In the genomic region with DNA sequence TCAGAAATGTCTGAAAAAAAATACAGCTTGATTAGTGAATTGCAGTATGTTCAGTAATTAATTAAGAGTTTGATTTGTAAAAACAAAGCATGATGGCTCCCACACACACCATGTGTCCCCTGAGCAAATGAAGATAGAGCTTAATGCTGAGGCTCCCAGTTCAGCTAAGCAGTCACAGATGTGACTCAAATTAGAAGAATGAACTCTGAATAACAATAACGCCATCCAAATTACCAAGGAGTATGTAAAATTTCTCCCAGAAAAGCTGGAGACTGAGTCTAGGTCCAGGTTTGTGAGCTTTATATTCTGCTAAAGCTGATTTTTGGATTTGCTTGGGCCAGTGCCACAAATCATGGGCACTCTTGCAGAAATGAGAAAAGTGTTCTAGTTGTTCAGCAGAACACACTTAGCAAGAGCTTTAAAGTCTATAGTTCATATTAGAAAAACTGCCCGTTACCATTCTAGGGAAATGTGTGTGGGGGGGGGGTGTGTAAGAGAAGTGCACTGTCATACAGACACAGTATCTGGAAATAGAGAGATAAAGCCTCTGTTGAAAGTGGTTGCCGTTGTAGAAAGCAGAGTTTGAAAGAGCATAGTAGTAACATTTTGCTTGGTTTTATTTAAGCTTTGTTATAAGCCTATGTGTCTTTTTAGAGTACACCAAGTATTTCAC, we compare ENCODE assay signal across 1 cellular context.
TF ChIP-seq lines count a peak whose summit lies in the region.

No MANE protein-coding gene starts in this region.

TF ChIP-seq in K562, 482 proteins besides CTCF, POLR2A, EP300 and RAD21 (continued from another document and continues in another):
- TF ChIP-seq, protein P1, sequence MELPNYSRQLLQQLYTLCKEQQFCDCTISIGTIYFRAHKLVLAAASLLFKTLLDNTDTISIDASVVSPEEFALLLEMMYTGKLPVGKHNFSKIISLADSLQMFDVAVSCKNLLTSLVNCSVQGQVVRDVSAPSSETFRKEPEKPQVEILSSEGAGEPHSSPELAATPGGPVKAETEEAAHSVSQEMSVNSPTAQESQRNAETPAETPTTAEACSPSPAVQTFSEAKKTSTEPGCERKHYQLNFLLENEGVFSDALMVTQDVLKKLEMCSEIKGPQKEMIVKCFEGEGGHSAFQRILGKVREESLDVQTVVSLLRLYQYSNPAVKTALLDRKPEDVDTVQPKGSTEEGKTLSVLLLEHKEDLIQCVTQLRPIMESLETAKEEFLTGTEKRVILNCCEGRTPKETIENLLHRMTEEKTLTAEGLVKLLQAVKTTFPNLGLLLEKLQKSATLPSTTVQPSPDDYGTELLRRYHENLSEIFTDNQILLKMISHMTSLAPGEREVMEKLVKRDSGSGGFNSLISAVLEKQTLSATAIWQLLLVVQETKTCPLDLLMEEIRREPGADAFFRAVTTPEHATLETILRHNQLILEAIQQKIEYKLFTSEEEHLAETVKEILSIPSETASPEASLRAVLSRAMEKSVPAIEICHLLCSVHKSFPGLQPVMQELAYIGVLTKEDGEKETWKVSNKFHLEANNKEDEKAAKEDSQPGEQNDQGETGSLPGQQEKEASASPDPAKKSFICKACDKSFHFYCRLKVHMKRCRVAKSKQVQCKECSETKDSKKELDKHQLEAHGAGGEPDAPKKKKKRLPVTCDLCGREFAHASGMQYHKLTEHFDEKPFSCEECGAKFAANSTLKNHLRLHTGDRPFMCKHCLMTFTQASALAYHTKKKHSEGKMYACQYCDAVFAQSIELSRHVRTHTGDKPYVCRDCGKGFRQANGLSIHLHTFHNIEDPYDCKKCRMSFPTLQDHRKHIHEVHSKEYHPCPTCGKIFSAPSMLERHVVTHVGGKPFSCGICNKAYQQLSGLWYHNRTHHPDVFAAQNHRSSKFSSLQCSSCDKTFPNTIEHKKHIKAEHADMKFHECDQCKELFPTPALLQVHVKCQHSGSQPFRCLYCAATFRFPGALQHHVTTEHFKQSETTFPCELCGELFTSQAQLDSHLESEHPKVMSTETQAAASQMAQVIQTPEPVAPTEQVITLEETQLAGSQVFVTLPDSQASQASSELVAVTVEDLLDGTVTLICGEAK (IDR thresholded peaks at IDR 0.05) = no peak
- TF ChIP-seq, protein P1 (CRISPR knock-in tag; IDR thresholded peaks at IDR 0.05) = no peak
- TF ChIP-seq KLF1 (tag; IDR thresholded peaks at IDR 0.05) = no peak
- peak; percentile 30 for TF ChIP-seq CCNT2 (IDR thresholded peaks at IDR 0.05; ENCODE audit: borderline replicate concordance, extremely low read depth, insufficient read length, low read depth, low read length)
- TF ChIP-seq, protein P2, sequence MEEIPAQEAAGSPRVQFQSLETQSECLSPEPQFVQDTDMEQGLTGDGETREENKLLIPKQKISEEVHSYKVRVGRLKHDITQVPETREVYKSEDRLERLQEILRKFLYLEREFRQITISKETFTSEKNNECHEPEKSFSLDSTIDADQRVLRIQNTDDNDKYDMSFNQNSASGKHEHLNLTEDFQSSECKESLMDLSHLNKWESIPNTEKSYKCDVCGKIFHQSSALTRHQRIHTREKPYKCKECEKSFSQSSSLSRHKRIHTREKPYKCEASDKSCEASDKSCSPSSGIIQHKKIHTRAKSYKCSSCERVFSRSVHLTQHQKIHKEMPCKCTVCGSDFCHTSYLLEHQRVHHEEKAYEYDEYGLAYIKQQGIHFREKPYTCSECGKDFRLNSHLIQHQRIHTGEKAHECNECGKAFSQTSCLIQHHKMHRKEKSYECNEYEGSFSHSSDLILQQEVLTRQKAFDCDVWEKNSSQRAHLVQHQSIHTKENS (CRISPR knock-in tag; IDR thresholded peaks at IDR 0.05) = no peak
- TF ChIP-seq NFE2 (IDR thresholded peaks at IDR 0.05; ENCODE audit: low read depth) = peak; percentile 96
- TF ChIP-seq MAFK (IDR thresholded peaks at IDR 0.05; ENCODE audit: low read length) = peak; percentile 77
- peak; percentile 8; the same call in 1 of the 2 replicates for TF ChIP-seq STAT5A (IDR thresholded peaks at IDR 0.05; ENCODE audit: borderline replicate concordance, low read length)
- TF ChIP-seq MAFG (tag; conservative IDR thresholded peaks at IDR 0.05) = peak; percentile 89
- TF ChIP-seq ZFX (CRISPR knock-in tag; IDR thresholded peaks at IDR 0.05) = no peak
- TF ChIP-seq NR2C2 (CRISPR knock-in tag; IDR thresholded peaks at IDR 0.05) = no peak
- no peak for TF ChIP-seq NR2C2 (tag; IDR thresholded peaks at IDR 0.05)
- TF ChIP-seq ZNF551 (CRISPR knock-in tag; IDR thresholded peaks at IDR 0.05) = no peak
- 0 out of 2 replicates have a peak, but pooled peaks have one; percentile 66 for TF ChIP-seq NBN (IDR thresholded peaks at IDR 0.05; ENCODE audit: low read depth)
- TF ChIP-seq EGR1 (conservative IDR thresholded peaks at IDR 0.05) = no peak
- TF ChIP-seq ZNF175 (CRISPR knock-in tag; IDR thresholded peaks at IDR 0.05; ENCODE audit: low read depth) = no peak
- TF ChIP-seq TAL1 (IDR thresholded peaks at IDR 0.05) = peak; percentile 80
- TF ChIP-seq, protein P3, sequence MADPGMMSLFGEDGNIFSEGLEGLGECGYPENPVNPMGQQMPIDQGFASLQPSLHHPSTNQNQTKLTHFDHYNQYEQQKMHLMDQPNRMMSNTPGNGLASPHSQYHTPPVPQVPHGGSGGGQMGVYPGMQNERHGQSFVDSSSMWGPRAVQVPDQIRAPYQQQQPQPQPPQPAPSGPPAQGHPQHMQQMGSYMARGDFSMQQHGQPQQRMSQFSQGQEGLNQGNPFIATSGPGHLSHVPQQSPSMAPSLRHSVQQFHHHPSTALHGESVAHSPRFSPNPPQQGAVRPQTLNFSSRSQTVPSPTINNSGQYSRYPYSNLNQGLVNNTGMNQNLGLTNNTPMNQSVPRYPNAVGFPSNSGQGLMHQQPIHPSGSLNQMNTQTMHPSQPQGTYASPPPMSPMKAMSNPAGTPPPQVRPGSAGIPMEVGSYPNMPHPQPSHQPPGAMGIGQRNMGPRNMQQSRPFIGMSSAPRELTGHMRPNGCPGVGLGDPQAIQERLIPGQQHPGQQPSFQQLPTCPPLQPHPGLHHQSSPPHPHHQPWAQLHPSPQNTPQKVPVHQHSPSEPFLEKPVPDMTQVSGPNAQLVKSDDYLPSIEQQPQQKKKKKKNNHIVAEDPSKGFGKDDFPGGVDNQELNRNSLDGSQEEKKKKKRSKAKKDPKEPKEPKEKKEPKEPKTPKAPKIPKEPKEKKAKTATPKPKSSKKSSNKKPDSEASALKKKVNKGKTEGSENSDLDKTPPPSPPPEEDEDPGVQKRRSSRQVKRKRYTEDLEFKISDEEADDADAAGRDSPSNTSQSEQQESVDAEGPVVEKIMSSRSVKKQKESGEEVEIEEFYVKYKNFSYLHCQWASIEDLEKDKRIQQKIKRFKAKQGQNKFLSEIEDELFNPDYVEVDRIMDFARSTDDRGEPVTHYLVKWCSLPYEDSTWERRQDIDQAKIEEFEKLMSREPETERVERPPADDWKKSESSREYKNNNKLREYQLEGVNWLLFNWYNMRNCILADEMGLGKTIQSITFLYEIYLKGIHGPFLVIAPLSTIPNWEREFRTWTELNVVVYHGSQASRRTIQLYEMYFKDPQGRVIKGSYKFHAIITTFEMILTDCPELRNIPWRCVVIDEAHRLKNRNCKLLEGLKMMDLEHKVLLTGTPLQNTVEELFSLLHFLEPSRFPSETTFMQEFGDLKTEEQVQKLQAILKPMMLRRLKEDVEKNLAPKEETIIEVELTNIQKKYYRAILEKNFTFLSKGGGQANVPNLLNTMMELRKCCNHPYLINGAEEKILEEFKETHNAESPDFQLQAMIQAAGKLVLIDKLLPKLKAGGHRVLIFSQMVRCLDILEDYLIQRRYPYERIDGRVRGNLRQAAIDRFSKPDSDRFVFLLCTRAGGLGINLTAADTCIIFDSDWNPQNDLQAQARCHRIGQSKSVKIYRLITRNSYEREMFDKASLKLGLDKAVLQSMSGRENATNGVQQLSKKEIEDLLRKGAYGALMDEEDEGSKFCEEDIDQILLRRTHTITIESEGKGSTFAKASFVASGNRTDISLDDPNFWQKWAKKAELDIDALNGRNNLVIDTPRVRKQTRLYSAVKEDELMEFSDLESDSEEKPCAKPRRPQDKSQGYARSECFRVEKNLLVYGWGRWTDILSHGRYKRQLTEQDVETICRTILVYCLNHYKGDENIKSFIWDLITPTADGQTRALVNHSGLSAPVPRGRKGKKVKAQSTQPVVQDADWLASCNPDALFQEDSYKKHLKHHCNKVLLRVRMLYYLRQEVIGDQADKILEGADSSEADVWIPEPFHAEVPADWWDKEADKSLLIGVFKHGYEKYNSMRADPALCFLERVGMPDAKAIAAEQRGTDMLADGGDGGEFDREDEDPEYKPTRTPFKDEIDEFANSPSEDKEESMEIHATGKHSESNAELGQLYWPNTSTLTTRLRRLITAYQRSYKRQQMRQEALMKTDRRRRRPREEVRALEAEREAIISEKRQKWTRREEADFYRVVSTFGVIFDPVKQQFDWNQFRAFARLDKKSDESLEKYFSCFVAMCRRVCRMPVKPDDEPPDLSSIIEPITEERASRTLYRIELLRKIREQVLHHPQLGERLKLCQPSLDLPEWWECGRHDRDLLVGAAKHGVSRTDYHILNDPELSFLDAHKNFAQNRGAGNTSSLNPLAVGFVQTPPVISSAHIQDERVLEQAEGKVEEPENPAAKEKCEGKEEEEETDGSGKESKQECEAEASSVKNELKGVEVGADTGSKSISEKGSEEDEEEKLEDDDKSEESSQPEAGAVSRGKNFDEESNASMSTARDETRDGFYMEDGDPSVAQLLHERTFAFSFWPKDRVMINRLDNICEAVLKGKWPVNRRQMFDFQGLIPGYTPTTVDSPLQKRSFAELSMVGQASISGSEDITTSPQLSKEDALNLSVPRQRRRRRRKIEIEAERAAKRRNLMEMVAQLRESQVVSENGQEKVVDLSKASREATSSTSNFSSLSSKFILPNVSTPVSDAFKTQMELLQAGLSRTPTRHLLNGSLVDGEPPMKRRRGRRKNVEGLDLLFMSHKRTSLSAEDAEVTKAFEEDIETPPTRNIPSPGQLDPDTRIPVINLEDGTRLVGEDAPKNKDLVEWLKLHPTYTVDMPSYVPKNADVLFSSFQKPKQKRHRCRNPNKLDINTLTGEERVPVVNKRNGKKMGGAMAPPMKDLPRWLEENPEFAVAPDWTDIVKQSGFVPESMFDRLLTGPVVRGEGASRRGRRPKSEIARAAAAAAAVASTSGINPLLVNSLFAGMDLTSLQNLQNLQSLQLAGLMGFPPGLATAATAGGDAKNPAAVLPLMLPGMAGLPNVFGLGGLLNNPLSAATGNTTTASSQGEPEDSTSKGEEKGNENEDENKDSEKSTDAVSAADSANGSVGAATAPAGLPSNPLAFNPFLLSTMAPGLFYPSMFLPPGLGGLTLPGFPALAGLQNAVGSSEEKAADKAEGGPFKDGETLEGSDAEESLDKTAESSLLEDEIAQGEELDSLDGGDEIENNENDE (IDR thresholded peaks at IDR 0.05; ENCODE audit: low read depth, low read length) = no peak
- no peak for TF ChIP-seq POLR3G (IDR thresholded peaks at IDR 0.05; ENCODE audit: extremely low read depth, insufficient read length, insufficient replicate concordance)
- TF ChIP-seq, protein P4, sequence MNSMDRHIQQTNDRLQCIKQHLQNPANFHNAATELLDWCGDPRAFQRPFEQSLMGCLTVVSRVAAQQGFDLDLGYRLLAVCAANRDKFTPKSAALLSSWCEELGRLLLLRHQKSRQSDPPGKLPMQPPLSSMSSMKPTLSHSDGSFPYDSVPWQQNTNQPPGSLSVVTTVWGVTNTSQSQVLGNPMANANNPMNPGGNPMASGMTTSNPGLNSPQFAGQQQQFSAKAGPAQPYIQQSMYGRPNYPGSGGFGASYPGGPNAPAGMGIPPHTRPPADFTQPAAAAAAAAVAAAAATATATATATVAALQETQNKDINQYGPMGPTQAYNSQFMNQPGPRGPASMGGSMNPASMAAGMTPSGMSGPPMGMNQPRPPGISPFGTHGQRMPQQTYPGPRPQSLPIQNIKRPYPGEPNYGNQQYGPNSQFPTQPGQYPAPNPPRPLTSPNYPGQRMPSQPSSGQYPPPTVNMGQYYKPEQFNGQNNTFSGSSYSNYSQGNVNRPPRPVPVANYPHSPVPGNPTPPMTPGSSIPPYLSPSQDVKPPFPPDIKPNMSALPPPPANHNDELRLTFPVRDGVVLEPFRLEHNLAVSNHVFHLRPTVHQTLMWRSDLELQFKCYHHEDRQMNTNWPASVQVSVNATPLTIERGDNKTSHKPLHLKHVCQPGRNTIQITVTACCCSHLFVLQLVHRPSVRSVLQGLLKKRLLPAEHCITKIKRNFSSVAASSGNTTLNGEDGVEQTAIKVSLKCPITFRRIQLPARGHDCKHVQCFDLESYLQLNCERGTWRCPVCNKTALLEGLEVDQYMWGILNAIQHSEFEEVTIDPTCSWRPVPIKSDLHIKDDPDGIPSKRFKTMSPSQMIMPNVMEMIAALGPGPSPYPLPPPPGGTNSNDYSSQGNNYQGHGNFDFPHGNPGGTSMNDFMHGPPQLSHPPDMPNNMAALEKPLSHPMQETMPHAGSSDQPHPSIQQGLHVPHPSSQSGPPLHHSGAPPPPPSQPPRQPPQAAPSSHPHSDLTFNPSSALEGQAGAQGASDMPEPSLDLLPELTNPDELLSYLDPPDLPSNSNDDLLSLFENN (IDR thresholded peaks at IDR 0.05; ENCODE audit: low read depth in 2 of 2, low read length in 2 of 2) = 0 out of 4 replicates have a peak, but pooled peaks of 1 of the 2 experiments have one; percentile 66
- peak; percentile 81 for TF ChIP-seq MAFF (IDR thresholded peaks at IDR 0.05; ENCODE audit: low read length)
- no peak for TF ChIP-seq BRCA1 (IDR thresholded peaks at IDR 0.05)
- TF ChIP-seq BRCA1 (CRISPR knock-in tag; IDR thresholded peaks at IDR 0.05) = no peak
- TF ChIP-seq CREM (IDR thresholded peaks at IDR 0.05; ENCODE audit: low read depth) = 0 out of 2 replicates have a peak, but pooled peaks have one; percentile 22
- TF ChIP-seq ESRRB (CRISPR knock-in tag; IDR thresholded peaks at IDR 0.05; ENCODE audit: borderline replicate concordance) = no peak
- no peak; the same call in 1 of the 2 replicates for TF ChIP-seq JUND (IDR thresholded peaks at IDR 0.05; ENCODE audit: borderline replicate concordance, low read depth, low read length)
- peak; percentile 33; the same call in 2 of the 3 replicates for TF ChIP-seq JUND (tag; IDR thresholded peaks at IDR 0.05; ENCODE audit: borderline replicate concordance, low read depth, low read length)
- peak; percentile 90 for TF ChIP-seq SMARCE1 (IDR thresholded peaks at IDR 0.05)
- TF ChIP-seq CBFA2T3 (IDR thresholded peaks at IDR 0.05) = peak; percentile 87
